In the genomic region with DNA sequence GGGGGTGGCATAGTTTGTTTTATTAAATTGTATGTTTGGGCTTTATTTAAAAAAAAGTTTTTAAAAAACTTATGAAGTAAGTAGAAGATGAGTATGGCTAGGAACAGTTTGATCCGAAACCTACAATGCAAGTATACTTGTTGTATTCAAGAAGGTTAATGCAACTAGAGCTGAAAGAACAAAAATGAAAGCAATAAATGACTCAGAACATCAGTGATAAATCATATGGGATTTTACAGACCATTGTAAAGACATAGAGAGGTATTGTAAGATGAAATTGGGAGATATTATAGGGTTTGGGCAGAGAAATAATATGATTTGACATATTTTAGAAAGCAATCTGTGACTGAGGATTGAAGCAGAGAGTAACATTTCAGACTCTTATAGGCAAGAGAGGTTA, we compare ENCODE assay signal across 1 cellular context.
TF ChIP-seq lines count a peak whose summit lies in the region.

No MANE protein-coding gene starts in this region.

TF ChIP-seq in GM12878, 131 proteins besides CTCF, POLR2A, EP300 and RAD21 (continued from another document):
- TF ChIP-seq, protein P1, sequence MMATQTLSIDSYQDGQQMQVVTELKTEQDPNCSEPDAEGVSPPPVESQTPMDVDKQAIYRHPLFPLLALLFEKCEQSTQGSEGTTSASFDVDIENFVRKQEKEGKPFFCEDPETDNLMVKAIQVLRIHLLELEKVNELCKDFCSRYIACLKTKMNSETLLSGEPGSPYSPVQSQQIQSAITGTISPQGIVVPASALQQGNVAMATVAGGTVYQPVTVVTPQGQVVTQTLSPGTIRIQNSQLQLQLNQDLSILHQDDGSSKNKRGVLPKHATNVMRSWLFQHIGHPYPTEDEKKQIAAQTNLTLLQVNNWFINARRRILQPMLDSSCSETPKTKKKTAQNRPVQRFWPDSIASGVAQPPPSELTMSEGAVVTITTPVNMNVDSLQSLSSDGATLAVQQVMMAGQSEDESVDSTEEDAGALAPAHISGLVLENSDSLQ (IDR thresholded peaks at IDR 0.05): peak; percentile 18; the same call in 1 of the 2 replicates
- TF ChIP-seq EZH2 (IDR thresholded peaks at IDR 0.05; ENCODE audit: borderline replicate concordance, control insufficient read depth, low read depth, low read length) (no peak), GABPA (IDR thresholded peaks at IDR 0.05; ENCODE audit: low read depth) (no peak), RFX5 (IDR thresholded peaks at IDR 0.05; ENCODE audit: low read depth, low read length) (no peak)
- TF ChIP-seq, protein P2, sequence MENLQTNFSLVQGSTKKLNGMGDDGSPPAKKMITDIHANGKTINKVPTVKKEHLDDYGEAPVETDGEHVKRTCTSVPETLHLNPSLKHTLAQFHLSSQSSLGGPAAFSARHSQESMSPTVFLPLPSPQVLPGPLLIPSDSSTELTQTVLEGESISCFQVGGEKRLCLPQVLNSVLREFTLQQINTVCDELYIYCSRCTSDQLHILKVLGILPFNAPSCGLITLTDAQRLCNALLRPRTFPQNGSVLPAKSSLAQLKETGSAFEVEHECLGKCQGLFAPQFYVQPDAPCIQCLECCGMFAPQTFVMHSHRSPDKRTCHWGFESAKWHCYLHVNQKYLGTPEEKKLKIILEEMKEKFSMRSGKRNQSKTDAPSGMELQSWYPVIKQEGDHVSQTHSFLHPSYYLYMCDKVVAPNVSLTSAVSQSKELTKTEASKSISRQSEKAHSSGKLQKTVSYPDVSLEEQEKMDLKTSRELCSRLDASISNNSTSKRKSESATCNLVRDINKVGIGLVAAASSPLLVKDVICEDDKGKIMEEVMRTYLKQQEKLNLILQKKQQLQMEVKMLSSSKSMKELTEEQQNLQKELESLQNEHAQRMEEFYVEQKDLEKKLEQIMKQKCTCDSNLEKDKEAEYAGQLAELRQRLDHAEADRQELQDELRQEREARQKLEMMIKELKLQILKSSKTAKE (IDR thresholded peaks at IDR 0.05; ENCODE audit: low read depth, poor library complexity, severe bottlenecking): no peak
TF ChIP-seq in GM12878: peak in this region for 2.
